ENCODE assay signal across 10 cellular contexts in the genomic region with DNA sequence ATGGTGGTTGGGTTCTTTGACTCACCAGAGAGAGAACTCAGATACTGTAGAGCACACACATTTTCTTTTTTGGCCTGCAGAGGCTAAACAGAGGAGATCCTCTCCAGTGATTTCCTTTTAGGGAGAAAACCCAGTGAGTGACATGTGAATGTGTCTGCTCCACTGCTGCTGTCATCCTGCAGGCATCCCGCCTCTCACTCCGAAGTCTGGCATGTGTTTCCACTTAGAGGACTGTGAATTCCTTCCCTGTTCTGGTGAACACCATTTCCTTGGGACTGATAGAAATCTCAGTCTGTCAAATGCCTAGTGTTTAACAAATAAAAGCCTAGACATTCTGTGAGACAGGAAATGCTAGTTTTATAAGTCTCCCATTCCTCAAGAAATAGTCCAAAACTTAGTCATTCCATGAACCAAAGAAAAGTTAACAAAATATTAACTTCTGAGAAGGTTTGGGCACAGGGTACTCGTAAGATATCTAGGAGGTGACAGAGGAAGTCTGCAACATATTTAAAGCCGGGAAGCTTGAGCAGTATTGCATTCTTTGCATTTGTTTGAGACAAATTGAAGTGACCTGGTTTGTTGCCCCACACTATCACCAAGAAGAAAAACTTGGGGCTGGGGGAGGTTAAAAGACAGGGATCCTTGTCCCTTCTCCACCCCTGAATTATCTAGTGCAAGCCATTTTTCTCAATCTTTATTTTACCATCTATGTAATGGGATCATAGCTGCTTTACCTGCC.
A peak's percentile ranks its signal among the peaks of the same experiment; 100 is the strongest.
DNase-seq lines count a peak whose midpoint lies in the region; ATAC-seq and TF ChIP-seq lines count a peak whose summit lies in the region.
"Had no signal": no experiment of that assay in that cellular context is flagged by ENCODE, and none has a peak within 500 bp of the region (broad histone marks: within the 10 kb centered on the region; RNA-seq: fewer than 3 reads in every experiment).

No MANE protein-coding gene starts in this region.

- H3K27ac Mint-ChIP-seq in MCF 10A (ENCODE audit: low read depth, unreplicated experiment) = no peak overlapping the region

- no peaks in the 10 kb centered on the region for H3K9me3 ChIP-seq in thyroid gland
- H3K9me3 ChIP-seq: spleen had no signal

- TF ChIP-seq CTCF in MCF 10A (IDR thresholded peaks at IDR 0.05; ENCODE audit: unreplicated experiment) (no peak), kidney epithelial cell (IDR thresholded peaks at IDR 0.05; ENCODE audit: insufficient read depth, low read length, poor library complexity, severe bottlenecking) (no peak), thyroid gland (IDR thresholded peaks at IDR 0.05) (no peak)

- H3K4me3 ChIP-seq in kidney epithelial cell (ENCODE audit: low read depth, low read length) (no peak overlapping the region), thyroid gland (replicated peaks in 1 of 3) (no peak overlapping the region)
- H3K4me3 ChIP-seq: spleen had no signal

- CTCF ChIA-PET in MCF 10A (lab: Yijun Ruan, JAX) = interaction anchor here (0.6 to 1.2 kb wide), 5 partner anchors 87 to 1748 kb away, joined by 3 to 5 read pairs (median 4); no protein-coding TSS in a partner anchor

- DNase-seq in SIG-M5 treated with dmso at 0.1 percent for 504 hours (lab: John Stamatoyannopoulos, UW; ENCODE audit: unreplicated experiment) = peak; percentile 53
- DNase-seq in SIG-M5 (lab: John Stamatoyannopoulos, UW) = no peak
- peak; percentile 41 for DNase-seq in MCF 10A (ENCODE audit: unreplicated experiment)
- peak; percentile 98 for DNase-seq in kidney epithelial cell (ENCODE audit: low read depth)
- peak; percentile 60 to 79 for DNase-seq in thyroid gland
- DNase-seq in DMS 273 treated with DMSO at 0.1 percent for 48 hours (lab: John Stamatoyannopoulos, UW) = no peak
- DNase-seq: spleen had no signal

- WGBS in thyroid gland, 2 donors = 43 to 50% methylated on average over 4 of the region's 4 CpGs

- H3K9me3 Mint-ChIP-seq in MCF 10A (ENCODE audit: unreplicated experiment) = no peaks in the 10 kb centered on the region

- no TSS peak for BruUV-seq in MCF 10A (replicated peaks; lab: Mats Ljungman, UMichigan)

- H3K27ac ChIP-seq in thyroid gland = peak overlapping the region; percentile 71 to 81 (median 74)
- H3K27ac ChIP-seq: 22Rv1 had no signal

- no peak for ATAC-seq in GM18861 (IDR thresholded peaks at IDR 0.05; ENCODE audit: unreplicated experiment)
- ATAC-seq in HG02623 (IDR thresholded peaks at IDR 0.05; ENCODE audit: unreplicated experiment) = no peak

- POLR2A ChIA-PET in MCF 10A (lab: Yijun Ruan, JAX) = no interaction called here

- TF ChIP-seq POLR2A in thyroid gland (IDR thresholded peaks at IDR 0.05) = peak in 1 of 2 donors; percentile 18

- H3K4me1 ChIP-seq in thyroid gland = peaks cover 19 to 36% of the 10 kb centered on the region in 2 donors
- H3K4me1 ChIP-seq: spleen had no signal

- peaks cover 17% of the 10 kb centered on the region for H3K4me1 Mint-ChIP-seq in MCF 10A (ENCODE audit: insufficient read depth, unreplicated experiment)

- intact Hi-C loops in MCF 10A (cut with micrococcal nuclease) = no loop called here
- intact Hi-C loops in thyroid gland (cut with DNase I) = no loop called here

- H3K27me3 ChIP-seq in kidney epithelial cell (ENCODE audit: control insufficient read depth, insufficient read depth, low read length) (no peaks in the 10 kb centered on the region), thyroid gland (no peaks in the 10 kb centered on the region)
- H3K27me3 ChIP-seq: spleen had no signal

- no peaks in the 10 kb centered on the region for H3K27me3 Mint-ChIP-seq in MCF 10A (ENCODE audit: insufficient read depth, unreplicated experiment)

- no peak overlapping the region for H3K4me3 Mint-ChIP-seq in MCF 10A (ENCODE audit: unreplicated experiment)

- H3K36me3 Mint-ChIP-seq in MCF 10A (ENCODE audit: insufficient read depth, unreplicated experiment) = peaks cover 16% of the 10 kb centered on the region

- H3K36me3 ChIP-seq in kidney epithelial cell (ENCODE audit: control insufficient read depth, insufficient read depth, low read length) (peaks cover 2% of the 10 kb centered on the region), thyroid gland (no peaks in the 10 kb centered on the region)

Comparison
In these comparisons a context has a peak if more than half of its experiments do, and no peak if none do; other contexts are left out.
1. DNase-seq: peak in SIG-M5 treated with dmso at 0.1 percent for 504 hours (single experiment), MCF 10A (single experiment), kidney epithelial cell (single experiment) and thyroid gland (2 of 2); none in SIG-M5 (single experiment) and DMS 273 treated with DMSO at 0.1 percent for 48 hours (single experiment).